In the genomic region with DNA sequence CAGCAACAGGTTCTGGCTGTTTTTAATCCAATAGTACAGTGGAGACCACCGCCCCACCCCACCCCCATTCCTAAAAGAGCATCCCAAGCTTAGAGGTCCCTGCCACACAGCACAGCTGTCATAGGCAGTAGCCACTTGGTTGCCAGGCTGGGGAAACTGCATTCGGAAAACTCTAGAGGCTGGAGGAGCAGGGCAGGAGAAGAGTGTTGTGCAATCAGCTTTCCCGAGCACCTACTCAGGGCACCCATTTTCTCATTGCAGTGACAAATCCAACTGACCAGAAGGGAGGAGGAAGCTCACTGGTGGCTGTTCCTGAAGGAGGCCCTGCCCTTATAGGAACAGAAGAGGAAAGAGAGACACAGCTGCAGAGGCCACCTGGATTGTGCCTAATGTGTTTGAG, we compare ENCODE assay signal across 13 cellular contexts. TPM values are rescaled to one million over a fixed set of nuclear protein-coding genes. Genes with fewer than 3 reads are reported as not detected.
DNase-seq lines count a peak whose midpoint lies in the region; ATAC-seq, FAIRE-seq and TF ChIP-seq lines count a peak whose summit lies in the region.
"Had no signal": no experiment of that assay in that cellular context is flagged by ENCODE, and none has a peak within 500 bp of the region (broad histone marks: within the 10 kb centered on the region; RNA-seq: fewer than 3 reads in every experiment).

No MANE protein-coding gene starts in this region.

- peak overlapping the region; percentile 26; the same call in 1 of the 2 replicates for H2AK5ac ChIP-seq in IMR-90 (ENCODE audit: low read depth, low read length)

- intact Hi-C loops in IMR-90 (cut with micrococcal nuclease) = no loop called here
- intact Hi-C loops in spleen (cut with DNase I; ENCODE audit: low total_unique reads) = no loop called here

- no peak overlapping the region for H2BK120ac ChIP-seq in IMR-90 (ENCODE audit: low read depth, low read length)

- no peak for TF ChIP-seq CTCF in IMR-90 (conservative IDR thresholded peaks at IDR 0.05; ENCODE audit: low read depth, low read length)
- no peak for TF ChIP-seq CTCF in cardiac fibroblast (IDR thresholded peaks at IDR 0.05; ENCODE audit: low read depth, low read length)
- no peak for TF ChIP-seq CTCF in keratinocyte (optimal IDR thresholded peaks at IDR 0.05 in 1 of 3, IDR thresholded peaks at IDR 0.05 in 1 of 3, conservative IDR thresholded peaks at IDR 0.05 in 1 of 3; ENCODE audit: extremely low read depth in 1 of 3, insufficient read depth in 2 of 3, low read length in 3 of 3)
- no peak for TF ChIP-seq CTCF in spleen (IDR thresholded peaks at IDR 0.05 in 8 of 11, conservative IDR thresholded peaks at IDR 0.05 in 3 of 11)
- no peak for TF ChIP-seq CTCF in gastroesophageal sphincter (IDR thresholded peaks at IDR 0.05)

- no peak overlapping the region for H3K56ac ChIP-seq in IMR-90 (ENCODE audit: extremely low read depth, insufficient read depth, low read length)

- no peak overlapping the region for H3K23ac ChIP-seq in IMR-90 (ENCODE audit: low read depth, low read length)

- CTCF ChIA-PET in IMR-90 (lab: Yijun Ruan, JAX) = no interaction called here

- no peak overlapping the region for H2AK9ac ChIP-seq in IMR-90 (replicated peaks; ENCODE audit: low read depth, low read length, poor library complexity)

- BruUV-seq in IMR-90 (replicated peaks; lab: Mats Ljungman, UMichigan) = no TSS peak

- no peak for TF ChIP-seq POLR2A in IMR-90 (IDR thresholded peaks at IDR 0.05; ENCODE audit: low read depth, low read length)
- no peak for TF ChIP-seq POLR2A in spleen (IDR thresholded peaks at IDR 0.05)
- no peak for TF ChIP-seq POLR2A in gastroesophageal sphincter (IDR thresholded peaks at IDR 0.05)

- no peak overlapping the region for H3K4me3 Mint-ChIP-seq in activated T-cell treated with anti-CD3 and anti-CD28 coated beads, Interleukin-2, amount 50 U/mL, for 4 hours
- H3K4me3 Mint-ChIP-seq: activated naive CD8-positive, alpha-beta T cell treated with anti-CD3 and anti-CD28 coated beads, Interleukin-2, amount 50 U/mL, for 24 hours had no signal

- no peaks in the 10 kb centered on the region for H3K36me3 ChIP-seq in IMR-90 (ENCODE audit: control insufficient read depth, insufficient read depth, low read length)
- peaks cover 0 to 2% of the 10 kb centered on the region in 2 experiments for H3K36me3 ChIP-seq in keratinocyte (ENCODE audit: control insufficient read depth in 2 of 2, extremely low read depth in 1 of 2, insufficient read depth in 2 of 2, low read length in 2 of 2)
- H3K36me3 ChIP-seq in spleen = no peaks in the 10 kb centered on the region
- no peaks in the 10 kb centered on the region for H3K36me3 ChIP-seq in gastroesophageal sphincter

- peak; percentile 9 for FAIRE-seq in keratinocyte (lab: Jason Lieb, UNC)

- peaks cover 3% of the 10 kb centered on the region; the same call in 1 of the 2 replicates for H3K4me1 ChIP-seq in IMR-90 (ENCODE audit: control insufficient read depth, insufficient read depth, low read length)
- peaks cover 36% of the 10 kb centered on the region for H3K4me1 ChIP-seq in keratinocyte (ENCODE audit: control insufficient read depth, extremely low read depth, insufficient read depth, low read length)
- peaks cover 0 to 68% (median 5%) of the 10 kb centered on the region in 6 donors for H3K4me1 ChIP-seq in spleen
- H3K4me1 ChIP-seq in gastroesophageal sphincter = peaks cover 0 to 14% (median 0%) of the 10 kb centered on the region in 3 donors

- POLR2A ChIA-PET in IMR-90 (lab: Charles Lee; ENCODE audit: unreplicated experiment) = no interaction called here

- H2AFZ ChIP-seq in IMR-90 (replicated peaks; ENCODE audit: low read length, poor library complexity) = no peak overlapping the region
- H2AFZ ChIP-seq in keratinocyte (ENCODE audit: control insufficient read depth, low read length) = no peak overlapping the region

- H3K4me3 ChIP-seq in IMR-90 (ENCODE audit: insufficient read depth, low read depth, low read length) (no peak overlapping the region), cardiac fibroblast (replicated peaks in 1 of 2; ENCODE audit: low read depth in 2 of 2, low read length in 2 of 2) (peak overlapping the region; percentile 68 to 71), keratinocyte (ENCODE audit: control insufficient read depth in 2 of 3, extremely low read depth in 1 of 3, insufficient read depth in 2 of 3, low read depth in 1 of 3, low read length in 3 of 3) (peak overlapping the region; percentile 56 to 81 (median 78)), spleen (peak overlapping the region; percentile 26 to 70 (median 42)), gastroesophageal sphincter (no peak overlapping the region)

- H3K27me3 Mint-ChIP-seq in activated T-cell treated with anti-CD3 and anti-CD28 coated beads, Interleukin-2, amount 50 U/mL, for 4 hours (ENCODE audit: low read depth) = peaks cover 21% of the 10 kb centered on the region

- no peaks in the 10 kb centered on the region for H3K79me2 ChIP-seq in keratinocyte (ENCODE audit: control insufficient read depth, insufficient read depth, low read length)

- DNase-seq in IMR-90 (no peak), cardiac fibroblast (ENCODE audit: low read depth in 2 of 2) (peak; percentile 56 to 93), keratinocyte (ENCODE audit: low read depth, low spot score) (no peak), spleen (no peak)
- DNase-seq in activated T-cell treated with anti-CD3 and anti-CD28 coated beads, Interleukin-2, amount 50 U/mL, for 4 hours = no peak
- DNase-seq in activated CD4-positive, alpha-beta T cell treated with anti-CD3 and anti-CD28 coated beads, Interleukin-2, amount 50 U/mL, for 4 hours = no peak
- DNase-seq: activated CD4-positive, CD25-positive, alpha-beta regulatory T cell treated with anti-CD3 and anti-CD28 coated beads, Interleukin-2, amount 50 U/mL, for 72 hours; activated naive CD8-positive, alpha-beta T cell treated with anti-CD3 and anti-CD28 coated beads, Interleukin-2, amount 50 U/mL, for 24 hours; stimulated activated naive CD4-positive, alpha-beta T cell had no signal

- H3K79me1 ChIP-seq in IMR-90 (ENCODE audit: low read depth in 1 of 2, low read length in 2 of 2) = no peaks in the 10 kb centered on the region

- H3K9me3 Mint-ChIP-seq in activated T-cell treated with anti-CD3 and anti-CD28 coated beads, Interleukin-2, amount 50 U/mL, for 4 hours = no peaks in the 10 kb centered on the region
- H3K9me3 Mint-ChIP-seq: activated naive CD8-positive, alpha-beta T cell treated with anti-CD3 and anti-CD28 coated beads, Interleukin-2, amount 50 U/mL, for 24 hours had no signal

- H3K4me1 Mint-ChIP-seq in activated T-cell treated with anti-CD3 and anti-CD28 coated beads, Interleukin-2, amount 50 U/mL, for 4 hours (ENCODE audit: low read depth) = no peaks in the 10 kb centered on the region

- TF ChIP-seq EP300 in gastroesophageal sphincter (IDR thresholded peaks at IDR 0.05) = no peak

- H3K9me3 ChIP-seq in IMR-90 (ENCODE audit: control insufficient read depth, insufficient read depth, low read length) = no peaks in the 10 kb centered on the region
- H3K9me3 ChIP-seq in keratinocyte (ENCODE audit: control insufficient read depth, low read depth, low read length) = no peaks in the 10 kb centered on the region
- H3K9me3 ChIP-seq in spleen = no peaks in the 10 kb centered on the region
- H3K9me3 ChIP-seq in gastroesophageal sphincter = no peaks in the 10 kb centered on the region

- no peak overlapping the region for H3K18ac ChIP-seq in IMR-90 (ENCODE audit: low read depth, low read length)

- WGBS in IMR-90 (ENCODE audit: extremely low coverage in 2 of 2, insufficient read length in 1 of 2), 2 experiments = no CpG with 5 or more reads among the region's 3 CpGs
- 45 to 80% (median 62%) methylated on average over 3 of the region's 3 CpGs for WGBS in spleen, 5 donors
- WGBS in gastroesophageal sphincter (ENCODE audit: low coverage in 1 of 2), 2 donors = 100% methylated on average over 1 of the region's 3 CpGs; no CpG with 5 or more reads in 1 of the 2 donors

- in situ Hi-C loops in IMR-90 (cut with MboI; ENCODE audit: low sequenced_read_pairs) = no loop called here

- TF ChIP-seq RAD21 in IMR-90 (IDR thresholded peaks at IDR 0.05; ENCODE audit: low read length) = no peak

- no peaks in the 10 kb centered on the region for H3K36me3 Mint-ChIP-seq in activated T-cell treated with anti-CD3 and anti-CD28 coated beads, Interleukin-2, amount 50 U/mL, for 4 hours (ENCODE audit: insufficient read depth)

- no peak for ATAC-seq in IMR-90 (ENCODE audit: low read depth)
- no peak for ATAC-seq in activated T-cell treated with anti-CD3 and anti-CD28 coated beads, Interleukin-2, amount 50 U/mL, for 4 hours
- ATAC-seq in gastroesophageal sphincter = no peak
- ATAC-seq: activated naive CD8-positive, alpha-beta T cell treated with anti-CD3 and anti-CD28 coated beads, Interleukin-2, amount 50 U/mL, for 24 hours had no signal

- H4K91ac ChIP-seq in IMR-90 (ENCODE audit: insufficient read depth, low read depth, low read length) = no peak overlapping the region

- no peak overlapping the region for H4K5ac ChIP-seq in IMR-90 (ENCODE audit: low read depth, low read length)

- H3K4ac ChIP-seq in IMR-90 (ENCODE audit: low read depth, low read length) = no peak overlapping the region

- no peak overlapping the region for H3K14ac ChIP-seq in IMR-90 (replicated peaks; ENCODE audit: low read depth, low read length)

- no peak overlapping the region for H3K27ac ChIP-seq in IMR-90 (ENCODE audit: insufficient read depth, low read length)
- peak overlapping the region; percentile 79 for H3K27ac ChIP-seq in keratinocyte (ENCODE audit: control insufficient read depth, insufficient read depth, low read length)
- H3K27ac ChIP-seq in spleen = peak overlapping the region in 7 of 8 donors; percentile 67 to 96 (median 84)
- H3K27ac ChIP-seq in gastroesophageal sphincter = no peak overlapping the region

- H3K9ac ChIP-seq in IMR-90 (ENCODE audit: low read depth, low read length) (no peak overlapping the region), keratinocyte (ENCODE audit: control insufficient read depth, extremely low read depth, insufficient read depth, low read length) (peak overlapping the region; percentile 78)

- no peaks in the 10 kb centered on the region for H3K9me1 ChIP-seq in IMR-90 (ENCODE audit: insufficient read depth, low read length)
- H3K9me1 ChIP-seq in keratinocyte (ENCODE audit: control insufficient read depth, extremely low read depth, insufficient read depth, low read length) = no peaks in the 10 kb centered on the region

- H4K8ac ChIP-seq in IMR-90 (ENCODE audit: low read depth in 2 of 2, low read length in 2 of 2) = no peak overlapping the region

- no peak overlapping the region for H2BK20ac ChIP-seq in IMR-90 (ENCODE audit: low read depth, low read length)

- no peak overlapping the region for H2BK5ac ChIP-seq in IMR-90 (ENCODE audit: low read depth, low read length, poor library complexity, severe bottlenecking)

- dilution Hi-C loops in IMR-90 (cut with HindIII; ENCODE audit: low sequenced_read_pairs, unreplicated experiment) (no loop called here), keratinocyte (cut with MboI; ENCODE audit: extremely low pct_ligation_motif_present, low sequenced_read_pairs) (no loop called here)

- H2BK15ac ChIP-seq in IMR-90 (ENCODE audit: low read depth, low read length) = no peak overlapping the region; the same call in 2 of the 3 replicates

- no peaks in the 10 kb centered on the region for H4K20me1 ChIP-seq in IMR-90 (ENCODE audit: insufficient read depth, low read length)
- H4K20me1 ChIP-seq in keratinocyte (ENCODE audit: control insufficient read depth, extremely low read depth, insufficient read depth, low read length) = no peaks in the 10 kb centered on the region

- H3K27me3 ChIP-seq in IMR-90 (ENCODE audit: control insufficient read depth, insufficient read depth, low read length) = peaks cover 54% of the 10 kb centered on the region
- no peaks in the 10 kb centered on the region for H3K27me3 ChIP-seq in keratinocyte (ENCODE audit: control insufficient read depth, extremely low read depth, insufficient read depth, low read length)
- peaks cover 0 to 32% (median 9%) of the 10 kb centered on the region in 7 donors for H3K27me3 ChIP-seq in spleen (replicated peaks in 1 of 7)
- H3K27me3 ChIP-seq in gastroesophageal sphincter = peaks cover 37% of the 10 kb centered on the region

- H3K4me2 ChIP-seq in IMR-90 (ENCODE audit: low read depth, low read length) = no peak overlapping the region
- peak overlapping the region; percentile 95 for H3K4me2 ChIP-seq in keratinocyte (ENCODE audit: control insufficient read depth, extremely low read depth, insufficient read depth, low read depth, low read length)

RNA-seq across cellular contexts. Expression of gene CXCL1, which starts 1.1 kb away (rescaled TPM):
- total RNA-seq in IMR-90 (2012; rRNA removed) (not detected in 2 replicates), spleen (100 to 1,000 TPM; 103 to 208 (median 185) TPM), gastroesophageal sphincter (10 to 100 TPM in 1 of 4 donors, 1 to 10 TPM in 2, not detected in 1; 1.6 to 10.5 (median 3.1) TPM)
- polyA plus RNA-seq in IMR-90 (2012; rRNA removed) (1.1 and 2.0 TPM in 2 replicates), keratinocyte (12.0 to 40.7 TPM (median 35.5 TPM) in 3 replicates), spleen (100 to 1,000 TPM in 2 of 3 donors, 10 to 100 TPM in 1; 40.9 to 177 (median 132) TPM)
- 0.04 and 0.90 TPM in 2 replicates for polyA plus RNA-seq in IMR-90 (2012; cell fraction: cytosol; rRNA removed)
- polyA plus RNA-seq in IMR-90 (2012; cell fraction: nucleus; rRNA removed; ENCODE audit: low replicate concordance) = 0.33 and 0.55 TPM in 2 replicates
- 1.1 TPM for polyA plus RNA-seq in keratinocyte (2011; ENCODE audit: low read depth)
- 36.6 and 37.0 TPM in 2 replicates for polyA plus RNA-seq in keratinocyte (2011; cell fraction: cytosol; rRNA removed)
- 92.7 and 98.5 TPM in 2 replicates for polyA plus RNA-seq in keratinocyte (2011; cell fraction: nucleus; rRNA removed)
- polyA plus RNA-seq in keratinocyte (2012; ENCODE audit: low replicate concordance) = 3.6 and 28.9 TPM in 2 replicates
- 1.6 to 8.3 TPM (median 3.4 TPM) in 3 replicates for polyA minus RNA-seq in keratinocyte
- 8.6 TPM for polyA minus RNA-seq in keratinocyte (2011; cell fraction: cytosol; rRNA and poly(A)+ RNA removed)
- 10.4 and 15.7 TPM in 2 replicates for polyA minus RNA-seq in keratinocyte (2011; cell fraction: nucleus; rRNA and poly(A)+ RNA removed)
- not detected for total RNA-seq in activated T-cell treated with anti-CD3 and anti-CD28 coated beads, Interleukin-2, amount 50 U/mL, for 4 hours
- total RNA-seq: OCI-LY7 had no signal

RNA-seq across cellular contexts. Expression of gene PF4V1, which starts 17.2 kb away (rescaled TPM):
- not detected in 2 replicates for total RNA-seq in IMR-90 (2012; rRNA removed)
- polyA plus RNA-seq in IMR-90 (2012; rRNA removed) = not detected in 2 replicates
- polyA plus RNA-seq in IMR-90 (2012; cell fraction: cytosol; rRNA removed) = not detected in 2 replicates
- polyA plus RNA-seq in IMR-90 (2012; cell fraction: nucleus; rRNA removed; ENCODE audit: low replicate concordance) = not detected in 2 replicates
- polyA plus RNA-seq in keratinocyte = not detected in 3 replicates
- polyA plus RNA-seq in keratinocyte (2011; ENCODE audit: low read depth) = not detected
- polyA plus RNA-seq in keratinocyte (2011; cell fraction: cytosol; rRNA removed) = not detected in 2 replicates
- polyA plus RNA-seq in keratinocyte (2011; cell fraction: nucleus; rRNA removed) = not detected in 2 replicates
- polyA plus RNA-seq in keratinocyte (2012; ENCODE audit: low replicate concordance) = not detected in 2 replicates
- not detected in 3 replicates for polyA minus RNA-seq in keratinocyte
- polyA minus RNA-seq in keratinocyte (2011; cell fraction: cytosol; rRNA and poly(A)+ RNA removed) = not detected
- polyA minus RNA-seq in keratinocyte (2011; cell fraction: nucleus; rRNA and poly(A)+ RNA removed) = not detected in 2 replicates
- 10 to 100 TPM in 1 of 7 donors, 1 to 10 TPM in 6; 1.3 to 12.3 (median 2.6) TPM for total RNA-seq in spleen
- polyA plus RNA-seq in spleen = 1 to 10 TPM in 2 of 3 donors, under 1 TPM in 1; 0.67 to 2.0 (median 1.3) TPM
- total RNA-seq in activated T-cell treated with anti-CD3 and anti-CD28 coated beads, Interleukin-2, amount 50 U/mL, for 4 hours = not detected
- not detected for total RNA-seq in gastroesophageal sphincter
- total RNA-seq: LHCN-M2, OCI-LY7, pulmonary artery endothelial cell had no signal

RNA-seq across cellular contexts. Expression of gene CXCL6, which starts 33.8 kb away (rescaled TPM):
- total RNA-seq in IMR-90 (2012; rRNA removed) (not detected in 2 replicates), spleen (100 to 1,000 TPM in 3 of 7 donors, 10 to 100 TPM in 4; 52.7 to 143 (median 87.4) TPM), gastroesophageal sphincter (1 to 10 TPM in 1 of 4 donors, not detected in 3; 1.1 TPM)
- polyA plus RNA-seq in IMR-90 (2012; rRNA removed) (not detected in 2 replicates), keratinocyte (0.08 to 0.29 TPM in 2 of 3 replicates, not detected in the other), spleen (10 to 100 TPM; 17.8 to 36.0 (median 29.0) TPM)
- 0.12 TPM in 1 of 2 replicates, not detected in the other for polyA plus RNA-seq in IMR-90 (2012; cell fraction: cytosol; rRNA removed)
- polyA plus RNA-seq in IMR-90 (2012; cell fraction: nucleus; rRNA removed; ENCODE audit: low replicate concordance) = not detected in 2 replicates
- polyA plus RNA-seq in keratinocyte (2011; ENCODE audit: low read depth) = not detected
- 0.09 and 0.19 TPM in 2 replicates for polyA plus RNA-seq in keratinocyte (2011; cell fraction: cytosol; rRNA removed)
- 0.08 and 0.37 TPM in 2 replicates for polyA plus RNA-seq in keratinocyte (2011; cell fraction: nucleus; rRNA removed)
- 0.48 TPM in 1 of 2 replicates, not detected in the other for polyA plus RNA-seq in keratinocyte (2012; ENCODE audit: low replicate concordance)
- 0.23 TPM in 1 of 3 replicates, not detected in the others for polyA minus RNA-seq in keratinocyte
- not detected for polyA minus RNA-seq in keratinocyte (2011; cell fraction: cytosol; rRNA and poly(A)+ RNA removed)
- polyA minus RNA-seq in keratinocyte (2011; cell fraction: nucleus; rRNA and poly(A)+ RNA removed) = not detected in 2 replicates
- not detected for total RNA-seq in activated T-cell treated with anti-CD3 and anti-CD28 coated beads, Interleukin-2, amount 50 U/mL, for 4 hours
- total RNA-seq: OCI-LY7 had no signal

Comparison
In these comparisons a context has a peak if more than half of its experiments do, and no peak if none do; other contexts are left out.
1. DNase-seq: peak in cardiac fibroblast (2 of 2); none in IMR-90 (single experiment), keratinocyte (single experiment), spleen (single experiment), activated T-cell treated with anti-CD3 and anti-CD28 coated beads, Interleukin-2, amount 50 U/mL, for 4 hours (single experiment) and activated CD4-positive, alpha-beta T cell treated with anti-CD3 and anti-CD28 coated beads, Interleukin-2, amount 50 U/mL, for 4 hours (0 of 2).
2. H3K27ac ChIP-seq: peak in keratinocyte (single experiment) and spleen (7 of 8); none in IMR-90 (single experiment) and gastroesophageal sphincter (0 of 4).
3. H3K4me3 ChIP-seq: peak in cardiac fibroblast (2 of 2), keratinocyte (3 of 3) and spleen (8 of 8); none in IMR-90 (single experiment) and gastroesophageal sphincter (0 of 2).
4. RNA of gene CXCL1, which starts 1.1 kb away (total RNA-seq): 103 to 208 TPM in spleen; 1.6 to 10.5 TPM in gastroesophageal sphincter, not detected in IMR-90 and not detected in activated T-cell treated with anti-CD3 and anti-CD28 coated beads, Interleukin-2, amount 50 U/mL, for 4 hours; every median in the first group is over 4 times any median in the second.
5. RNA of gene CXCL6, which starts 33.8 kb away (total RNA-seq): 52.7 to 143 TPM in spleen; not detected in IMR-90, not detected in activated T-cell treated with anti-CD3 and anti-CD28 coated beads, Interleukin-2, amount 50 U/mL, for 4 hours and 1.1 TPM in gastroesophageal sphincter; every median in the first group is over 10 times any median in the second.